26 cellular contexts compared by ENCODE assay signal in the genomic region with DNA sequence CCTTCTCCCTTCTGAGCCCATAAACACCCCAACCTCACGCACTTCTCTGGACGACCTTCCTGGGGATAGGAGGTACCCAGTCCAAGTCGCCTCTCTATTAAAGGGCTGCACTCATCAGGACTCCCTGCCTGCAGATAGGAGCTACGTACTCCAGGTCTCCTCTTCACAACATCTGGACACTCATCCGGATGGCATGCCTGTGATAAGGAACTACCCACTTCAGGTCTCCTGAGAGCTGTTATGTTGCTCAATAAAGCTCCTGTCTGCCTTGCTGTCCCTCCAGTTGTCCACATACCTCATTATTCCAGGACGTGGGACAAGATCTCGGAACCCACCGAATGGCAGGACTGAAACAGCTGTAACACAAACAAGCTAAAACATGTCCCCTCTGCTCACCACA.
DNase-seq lines count a peak whose midpoint lies in the region; ATAC-seq, FAIRE-seq and TF ChIP-seq lines count a peak whose summit lies in the region.
"Had no signal": no experiment of that assay in that cellular context is flagged by ENCODE, and none has a peak within 500 bp of the region (broad histone marks: within the 10 kb centered on the region; RNA-seq: fewer than 3 reads in every experiment).

No MANE protein-coding gene starts in this region.

- no peak overlapping the region for H3K27ac Mint-ChIP-seq in stimulated activated effector memory CD8-positive, alpha-beta T cell treated with anti-CD3 and anti-CD28 coated beads, Interleukin-12 subunit alpha, Interleukin-12 subunit beta, amount 100 ng/mL, for 72 hours
- no peak overlapping the region for H3K27ac Mint-ChIP-seq in immature natural killer cell
- H3K27ac Mint-ChIP-seq: CD4-positive, alpha-beta T cell; CD8-positive, alpha-beta memory T cell had no signal

- DNase-seq in HepG2 (ENCODE audit: low spot score), result no peak
- DNase-seq in right lobe of liver, result no peak
- DNase-seq in kidney, result peak; percentile 26
- no peak for DNase-seq in stimulated activated effector memory CD8-positive, alpha-beta T cell treated with anti-CD3 and anti-CD28 coated beads, Interleukin-12 subunit alpha, Interleukin-12 subunit beta, amount 100 ng/mL, for 72 hours (ENCODE audit: low spot score in 2 of 2)
- DNase-seq in aorta, result no peak
- no peak for DNase-seq in immature natural killer cell
- DNase-seq: 8988T; ACHN; AML-193; BE2C; CD4-positive, alpha-beta T cell; CD8-positive, alpha-beta memory T cell; DMS 273 treated with DMSO at 0.1 percent for 48 hours; DMS79; GF-D8; GOT3; H7 had no signal

- peak; percentile 38 for ATAC-seq in HepG2
- no peak for ATAC-seq in right lobe of liver
- peak; percentile 26 for ATAC-seq in stimulated activated effector memory CD8-positive, alpha-beta T cell treated with anti-CD3 and anti-CD28 coated beads, Interleukin-12 subunit alpha, Interleukin-12 subunit beta, amount 100 ng/mL, for 72 hours
- ATAC-seq in aorta (ENCODE audit: low FRiP score), result peak; percentile 47
- no peak for ATAC-seq in HG02588 (IDR thresholded peaks at IDR 0.05; ENCODE audit: unreplicated experiment)
- no peak for ATAC-seq in HG03460 (IDR thresholded peaks at IDR 0.05; ENCODE audit: unreplicated experiment)
- ATAC-seq: A549, HCT116 had no signal

- no peak overlapping the region for H3K9ac ChIP-seq in HepG2 (ENCODE audit: insufficient read depth, low read depth, low read length)
- H3K9ac ChIP-seq in kidney (ENCODE audit: low read length in 2 of 2), result no peak overlapping the region
- H3K9ac ChIP-seq: BLaER1 treated with 17β-estradiol and CSF1 and Interleukin-3, amounts not matched to agents 10 nM and 100 nM had no signal

- no peaks in the 10 kb centered on the region for H3K36me3 Mint-ChIP-seq in stimulated activated effector memory CD8-positive, alpha-beta T cell treated with anti-CD3 and anti-CD28 coated beads, Interleukin-12 subunit alpha, Interleukin-12 subunit beta, amount 100 ng/mL, for 72 hours
- no peaks in the 10 kb centered on the region for H3K36me3 Mint-ChIP-seq in immature natural killer cell
- H3K36me3 Mint-ChIP-seq: CD14-positive monocyte; CD8-positive, alpha-beta memory T cell had no signal

- no peak for TF ChIP-seq POLR2A in HepG2 (IDR thresholded peaks at IDR 0.05; ENCODE audit: insufficient read depth in 1 of 2, low read depth in 2 of 2, low read length in 2 of 2)
- TF ChIP-seq POLR2A in right lobe of liver (IDR thresholded peaks at IDR 0.05), result no peak

- no peak for TF ChIP-seq CTCF in HepG2 (CRISPR knock-in tag; IDR thresholded peaks at IDR 0.05)
- no peak for TF ChIP-seq CTCF in right lobe of liver (IDR thresholded peaks at IDR 0.05)
- no peak for TF ChIP-seq CTCF in kidney (IDR thresholded peaks at IDR 0.05; ENCODE audit: borderline replicate concordance, extremely low read depth, insufficient read depth)

- 40% methylated on average over 8 of the region's 8 CpGs for WGBS in HepG2 (ENCODE audit: low lambda C conversion rate)
- WGBS in right lobe of liver (ENCODE audit: insufficient coverage, low coverage, low lambda C conversion rate, missing lambda C conversion rate), result 47% methylated on average over 5 of the region's 8 CpGs
- WGBS in aorta, 2 donors, result 90 to 92% methylated on average over 8 of the region's 8 CpGs

- no peaks in the 10 kb centered on the region for H3K79me2 ChIP-seq in HepG2 (ENCODE audit: insufficient read depth, low read length)

- intact Hi-C loops in HepG2 (cut with micrococcal nuclease; ENCODE audit: unreplicated experiment), result no loop called here
- intact Hi-C loops in right lobe of liver (cut with DNase I), result no loop called here
- intact Hi-C loops in kidney (cut with DNase I), result no loop called here
- intact Hi-C loops in aorta (cut with DNase I), result no loop called here

- H3K4me3 Mint-ChIP-seq in stimulated activated effector memory CD8-positive, alpha-beta T cell treated with anti-CD3 and anti-CD28 coated beads, Interleukin-12 subunit alpha, Interleukin-12 subunit beta, amount 100 ng/mL, for 72 hours, result no peak overlapping the region
- H3K4me3 Mint-ChIP-seq in immature natural killer cell, result no peak overlapping the region
- H3K4me3 Mint-ChIP-seq: CD14-positive monocyte; CD4-positive, alpha-beta T cell; CD8-positive, alpha-beta memory T cell had no signal

- no peak overlapping the region for H2AFZ ChIP-seq in HepG2 (ENCODE audit: low read length)

- H3K27ac ChIP-seq in HepG2 (ENCODE audit: extremely low read length, insufficient read depth, low read length), result no peak overlapping the region
- no peak overlapping the region for H3K27ac ChIP-seq in right lobe of liver
- no peak overlapping the region for H3K27ac ChIP-seq in kidney (ENCODE audit: low read depth in 2 of 2, low read length in 2 of 2)
- H3K27ac ChIP-seq in aorta (ENCODE audit: low read depth in 1 of 2, low read length in 2 of 2), result no peak overlapping the region
- H3K27ac ChIP-seq: A549; BLaER1 treated with 17β-estradiol and CSF1 and Interleukin-3, amounts not matched to agents 10 nM and 100 nM had no signal

- no peaks in the 10 kb centered on the region for H3K9me3 Mint-ChIP-seq in stimulated activated effector memory CD8-positive, alpha-beta T cell treated with anti-CD3 and anti-CD28 coated beads, Interleukin-12 subunit alpha, Interleukin-12 subunit beta, amount 100 ng/mL, for 72 hours
- H3K9me3 Mint-ChIP-seq in immature natural killer cell, result peaks cover 0 to 12% (median 5%) of the 10 kb centered on the region in 6 donors
- H3K9me3 Mint-ChIP-seq: CD4-positive, alpha-beta T cell had no signal

- BruUV-seq in HepG2 (replicated peaks; lab: Mats Ljungman, UMichigan), result no TSS peak

- no peak for TF ChIP-seq RAD21 in HepG2 (CRISPR knock-in tag; IDR thresholded peaks at IDR 0.05)

- FAIRE-seq in HepG2 (lab: Jason Lieb, UNC) (no peak), kidney (lab: Jason Lieb, UNC) (no peak)
- FAIRE-seq: A549, D721Med, GM12891, GM18507 had no signal

- no peaks in the 10 kb centered on the region for H3K4me1 Mint-ChIP-seq in stimulated activated effector memory CD8-positive, alpha-beta T cell treated with anti-CD3 and anti-CD28 coated beads, Interleukin-12 subunit alpha, Interleukin-12 subunit beta, amount 100 ng/mL, for 72 hours
- H3K4me1 Mint-ChIP-seq in immature natural killer cell, result no peaks in the 10 kb centered on the region
- H3K4me1 Mint-ChIP-seq: CD14-positive monocyte; CD8-positive, alpha-beta memory T cell had no signal

- H3K4me1 ChIP-seq in HepG2 (ENCODE audit: insufficient read depth, low read length) (no peaks in the 10 kb centered on the region), right lobe of liver (no peaks in the 10 kb centered on the region), kidney (ENCODE audit: control insufficient read depth in 1 of 2, insufficient read depth in 1 of 2, low read depth in 1 of 2, low read length in 2 of 2) (no peaks in the 10 kb centered on the region), aorta (ENCODE audit: control insufficient read depth in 1 of 2, insufficient read depth in 2 of 2, low read length in 2 of 2) (no peaks in the 10 kb centered on the region)
- H3K4me1 ChIP-seq: A549; BE2C; BLaER1 treated with 17β-estradiol and CSF1 and Interleukin-3, amounts not matched to agents 10 nM and 100 nM had no signal

- H3K27me3 ChIP-seq in HepG2 (ENCODE audit: control insufficient read depth in 1 of 2, insufficient read depth in 2 of 2, low read length in 2 of 2) (no peaks in the 10 kb centered on the region), right lobe of liver (no peaks in the 10 kb centered on the region), aorta (ENCODE audit: control insufficient read depth in 1 of 2, insufficient read depth in 2 of 2, low read length in 1 of 2) (no peaks in the 10 kb centered on the region)
- H3K27me3 ChIP-seq: BE2C; BLaER1 treated with 17β-estradiol and CSF1 and Interleukin-3, amounts not matched to agents 10 nM and 100 nM had no signal

- in situ Hi-C loops in HepG2 (cut with HindIII; ENCODE audit: extremely low pct_ligation_motif_present, low pct_unique_long_range_greater_than_20kb), result no loop called here

- H3K4me2 ChIP-seq in HepG2 (ENCODE audit: low read depth, low read length), result no peak overlapping the region
- H3K4me2 ChIP-seq: A549; BLaER1 treated with 17β-estradiol and CSF1 and Interleukin-3, amounts not matched to agents 10 nM and 100 nM had no signal

- CTCF ChIA-PET in HepG2 (lab: Yijun Ruan, JAX; ENCODE audit: low intra/inter-chr PET ratio, low total read pairs), result no interaction called here

- H4K20me1 ChIP-seq in HepG2 (ENCODE audit: insufficient read depth, low read length), result no peaks in the 10 kb centered on the region
- H4K20me1 ChIP-seq: BLaER1 treated with 17β-estradiol and CSF1 and Interleukin-3, amounts not matched to agents 10 nM and 100 nM had no signal

- H3K36me3 ChIP-seq in HepG2 (replicated peaks in 1 of 2; ENCODE audit: control insufficient read depth in 1 of 2, insufficient read depth in 2 of 2, low read length in 2 of 2) (no peaks in the 10 kb centered on the region), right lobe of liver (no peaks in the 10 kb centered on the region), kidney (ENCODE audit: control insufficient read depth in 1 of 2, insufficient read depth in 2 of 2, low read length in 2 of 2) (no peaks in the 10 kb centered on the region), aorta (ENCODE audit: control insufficient read depth in 1 of 2, insufficient read depth in 2 of 2, low read length in 1 of 2) (no peaks in the 10 kb centered on the region)
- H3K36me3 ChIP-seq: BE2C; BLaER1 treated with 17β-estradiol and CSF1 and Interleukin-3, amounts not matched to agents 10 nM and 100 nM had no signal

- H3K4me3 ChIP-seq in HepG2 (replicated peaks in 1 of 3; ENCODE audit: insufficient read depth in 1 of 3, low read depth in 2 of 3, low read length in 3 of 3), result no peak overlapping the region
- no peak overlapping the region for H3K4me3 ChIP-seq in right lobe of liver
- no peak overlapping the region for H3K4me3 ChIP-seq in kidney (ENCODE audit: low read length in 2 of 2)
- no peak overlapping the region for H3K4me3 ChIP-seq in aorta (ENCODE audit: low read length in 2 of 2)
- H3K4me3 ChIP-seq: A549; BLaER1 treated with 17β-estradiol and CSF1 and Interleukin-3, amounts not matched to agents 10 nM and 100 nM had no signal

- no peak for TF ChIP-seq EP300 in HepG2 (IDR thresholded peaks at IDR 0.05; ENCODE audit: low read depth in 2 of 2, low read length in 2 of 2)
- no peak for TF ChIP-seq EP300 in HepG2 (CRISPR knock-in tag; IDR thresholded peaks at IDR 0.05; ENCODE audit: borderline replicate concordance)

- H3K9me3 ChIP-seq in HepG2 (ENCODE audit: low read length), result no peaks in the 10 kb centered on the region
- H3K9me3 ChIP-seq in right lobe of liver, result no peaks in the 10 kb centered on the region
- no peaks in the 10 kb centered on the region for H3K9me3 ChIP-seq in kidney (ENCODE audit: control insufficient read depth in 1 of 2, low read length in 2 of 2)
- no peaks in the 10 kb centered on the region for H3K9me3 ChIP-seq in aorta (ENCODE audit: control insufficient read depth, low read length)
- H3K9me3 ChIP-seq: A549; BE2C; BLaER1 treated with 17β-estradiol and CSF1 and Interleukin-3, amounts not matched to agents 10 nM and 100 nM had no signal

- POLR2A ChIA-PET in HepG2 (lab: Yijun Ruan, JAX), result no interaction called here

- no peaks in the 10 kb centered on the region for H3K27me3 Mint-ChIP-seq in immature natural killer cell (ENCODE audit: low read depth in 3 of 3)
- H3K27me3 Mint-ChIP-seq: CD4-positive, alpha-beta T cell; CD8-positive, alpha-beta memory T cell had no signal

TF ChIP-seq in HepG2, 621 proteins besides CTCF, POLR2A, EP300 and RAD21 (continues in another document):
- TF ChIP-seq ZNF850 (CRISPR knock-in tag; conservative IDR thresholded peaks at IDR 0.05), result no peak
- no peak for TF ChIP-seq ZBTB3 (CRISPR knock-in tag; IDR thresholded peaks at IDR 0.05; ENCODE audit: borderline replicate concordance, low read depth)

Comparison
In these comparisons a context has a peak if more than half of its experiments do, and no peak if none do; other contexts are left out.
1. ATAC-seq: peak in HepG2 (single experiment), stimulated activated effector memory CD8-positive, alpha-beta T cell treated with anti-CD3 and anti-CD28 coated beads, Interleukin-12 subunit alpha, Interleukin-12 subunit beta, amount 100 ng/mL, for 72 hours (single experiment) and aorta (single experiment); none in right lobe of liver (0 of 4), HG02588 (single experiment) and HG03460 (single experiment).